In the genomic region with DNA sequence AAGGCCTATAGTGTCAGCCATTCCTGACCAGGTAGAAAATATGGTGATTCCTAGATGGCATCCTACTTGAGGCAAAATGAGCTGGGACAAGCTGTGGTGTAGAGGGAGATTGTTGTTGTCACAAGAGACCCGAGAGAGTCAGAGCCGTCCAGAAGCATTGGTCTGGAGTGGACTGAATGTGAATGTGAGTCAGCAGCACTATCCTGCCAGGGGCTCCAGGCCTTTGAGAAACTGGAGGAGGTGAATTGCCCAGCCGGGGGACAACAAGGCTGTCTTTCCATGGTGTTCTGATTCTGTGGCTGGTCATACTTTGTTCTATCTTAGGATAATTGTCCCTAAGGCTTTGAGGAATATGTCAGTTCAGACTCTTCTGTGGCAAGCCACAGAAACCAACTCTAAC, we compare ENCODE assay signal across 1 cellular context.
TF ChIP-seq lines count a peak whose summit lies in the region.

No MANE protein-coding gene starts in this region.

TF ChIP-seq in A549, 52 proteins besides CTCF, POLR2A, EP300 and RAD21 (continued from another document):
- TF ChIP-seq BHLHE40 (IDR thresholded peaks at IDR 0.05; ENCODE audit: low read depth, low read length) = no peak
- no peak for TF ChIP-seq TFCP2L1 (CRISPR knock-in tag; IDR thresholded peaks at IDR 0.05)
- TF ChIP-seq MAFK (IDR thresholded peaks at IDR 0.05; ENCODE audit: partially characterized antibody) = no peak
- TF ChIP-seq, protein P1, sequence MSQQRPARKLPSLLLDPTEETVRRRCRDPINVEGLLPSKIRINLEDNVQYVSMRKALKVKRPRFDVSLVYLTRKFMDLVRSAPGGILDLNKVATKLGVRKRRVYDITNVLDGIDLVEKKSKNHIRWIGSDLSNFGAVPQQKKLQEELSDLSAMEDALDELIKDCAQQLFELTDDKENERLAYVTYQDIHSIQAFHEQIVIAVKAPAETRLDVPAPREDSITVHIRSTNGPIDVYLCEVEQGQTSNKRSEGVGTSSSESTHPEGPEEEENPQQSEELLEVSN (IDR thresholded peaks at IDR 0.05; ENCODE audit: borderline replicate concordance, low read depth) = no peak
- TF ChIP-seq KDM1A (IDR thresholded peaks at IDR 0.05; ENCODE audit: low read depth) = no peak
- TF ChIP-seq CBX2 (IDR thresholded peaks at IDR 0.05; ENCODE audit: borderline replicate concordance, low read depth) = no peak
